In the genomic region with DNA sequence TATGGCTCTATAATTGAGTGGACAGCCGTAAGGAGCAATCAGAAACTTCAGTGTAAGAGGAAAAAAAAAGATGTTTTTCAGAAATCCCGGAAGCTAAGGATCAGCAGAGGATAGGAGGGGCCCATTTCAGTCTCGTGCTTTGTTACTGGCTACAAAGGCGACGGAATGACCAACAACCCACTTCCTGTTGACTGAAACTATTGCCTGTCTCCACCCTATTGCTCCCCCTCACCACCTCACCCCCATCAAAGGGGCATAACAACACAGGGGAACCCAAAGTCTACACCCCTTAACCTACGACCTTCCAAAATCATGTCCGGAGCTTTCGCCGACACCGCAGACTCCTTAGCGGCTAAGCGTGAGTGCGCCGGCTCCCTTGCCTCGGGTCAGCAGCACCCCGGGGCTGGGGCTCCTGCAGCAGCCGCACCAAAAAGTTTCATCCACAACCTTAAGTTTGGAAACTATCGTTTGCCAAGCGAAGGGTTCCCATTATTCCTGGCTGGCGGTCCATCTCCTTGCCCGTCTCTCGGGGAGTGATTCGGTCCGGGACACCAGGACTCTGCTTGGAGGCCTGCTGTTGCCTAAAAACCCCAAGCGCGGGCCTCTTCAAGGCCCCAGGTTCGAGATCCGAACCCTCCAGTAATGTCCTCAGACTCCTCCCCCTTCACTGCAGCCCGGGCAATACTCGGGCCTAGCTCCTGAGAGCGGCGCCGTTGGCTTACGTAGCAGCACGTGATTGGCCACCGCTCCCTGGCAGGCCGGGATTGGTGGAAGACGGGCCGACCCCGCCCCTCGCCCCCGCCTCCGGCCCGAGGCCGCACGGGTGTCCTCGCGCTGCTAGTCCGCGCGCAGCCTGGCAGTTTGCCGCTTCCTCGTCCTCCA, we compare ENCODE assay signal across 1 cellular context.
A peak's percentile ranks its signal among the peaks of the same experiment; 100 is the strongest.
TF ChIP-seq lines count a peak whose summit lies in the region.

Gene TPP2 (plus strand): TSS at position 840 of the 882 bp plus-strand sequence. CDS start 53 bp downstream, outside the sequence.

TF ChIP-seq in HepG2, 621 proteins besides CTCF, POLR2A, EP300 and RAD21 (continued from another document and continues in another):
- TF ChIP-seq SNAPC4 (CRISPR knock-in tag; IDR thresholded peaks at IDR 0.05) (0 out of 2 replicates have a peak, but pooled peaks have one; percentile 63), ZNF275 (CRISPR knock-in tag; IDR thresholded peaks at IDR 0.05; ENCODE audit: borderline replicate concordance) (no peak), ZBTB46 (CRISPR knock-in tag; IDR thresholded peaks at IDR 0.05; ENCODE audit: borderline replicate concordance) (no peak), JUN (CRISPR knock-in tag; IDR thresholded peaks at IDR 0.05) (no peak), ZNF816 (CRISPR knock-in tag; IDR thresholded peaks at IDR 0.05; ENCODE audit: borderline replicate concordance) (no peak), ZNF670 (CRISPR knock-in tag; IDR thresholded peaks at IDR 0.05; ENCODE audit: borderline replicate concordance) (peak; percentile 74), KMT2B (CRISPR knock-in tag; IDR thresholded peaks at IDR 0.05) (peak; percentile 82), ZNF781 (CRISPR knock-in tag; IDR thresholded peaks at IDR 0.05; ENCODE audit: borderline replicate concordance, not compliant biosample characterization) (peak; percentile 70), DNMT1 (CRISPR knock-in tag; IDR thresholded peaks at IDR 0.05) (no peak), ZFY (CRISPR knock-in tag; IDR thresholded peaks at IDR 0.05) (peak; percentile 95), CERS6 (CRISPR knock-in tag; IDR thresholded peaks at IDR 0.05) (no peak), NRL (CRISPR knock-in tag; IDR thresholded peaks at IDR 0.05; ENCODE audit: borderline replicate concordance) (peak; percentile 74), RXRA (CRISPR knock-in tag; IDR thresholded peaks at IDR 0.05) (no peak), ZNF558 (CRISPR knock-in tag; IDR thresholded peaks at IDR 0.05; ENCODE audit: borderline replicate concordance) (peak; percentile 80; the same call in 1 of the 2 replicates), AKNA (CRISPR knock-in tag; IDR thresholded peaks at IDR 0.05; ENCODE audit: borderline replicate concordance) (no peak), ZEB1 (IDR thresholded peaks at IDR 0.05; ENCODE audit: insufficient replicate concordance, low read depth) (peak; percentile 27), ZFP82 (CRISPR knock-in tag; IDR thresholded peaks at IDR 0.05; ENCODE audit: borderline replicate concordance) (peak; percentile 77; the same call in 1 of the 2 replicates), NCOA2 (CRISPR knock-in tag; IDR thresholded peaks at IDR 0.05) (peak; percentile 8; the same call in 1 of the 2 replicates), ZNF281 (CRISPR knock-in tag; IDR thresholded peaks at IDR 0.05; ENCODE audit: borderline replicate concordance) (no peak)
- TF ChIP-seq, protein P1, sequence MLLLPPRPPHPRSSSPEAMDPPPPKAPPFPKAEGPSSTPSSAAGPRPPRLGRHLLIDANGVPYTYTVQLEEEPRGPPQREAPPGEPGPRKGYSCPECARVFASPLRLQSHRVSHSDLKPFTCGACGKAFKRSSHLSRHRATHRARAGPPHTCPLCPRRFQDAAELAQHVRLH (CRISPR knock-in tag; IDR thresholded peaks at IDR 0.05; ENCODE audit: borderline replicate concordance, low read depth): peak; percentile 55; the same call in 1 of the 2 replicates
- TF ChIP-seq, protein P2, sequence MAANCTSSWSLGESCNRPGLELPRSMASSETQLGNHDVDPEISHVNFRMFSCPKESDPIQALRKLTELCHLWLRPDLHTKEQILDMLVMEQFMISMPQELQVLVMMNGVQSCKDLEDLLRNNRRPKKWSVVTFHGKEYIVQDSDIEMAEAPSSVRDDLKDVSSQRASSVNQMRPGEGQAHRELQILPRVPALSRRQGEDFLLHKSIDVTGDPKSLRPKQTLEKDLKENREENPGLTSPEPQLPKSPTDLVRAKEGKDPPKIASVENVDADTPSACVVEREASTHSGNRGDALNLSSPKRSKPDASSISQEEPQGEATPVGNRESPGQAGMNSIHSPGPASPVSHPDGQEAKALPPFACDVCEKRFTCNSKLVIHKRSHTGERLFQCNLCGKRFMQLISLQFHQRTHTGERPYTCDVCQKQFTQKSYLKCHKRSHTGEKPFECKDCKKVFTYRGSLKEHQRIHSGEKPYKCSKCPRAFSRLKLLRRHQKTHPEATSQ (CRISPR knock-in tag; IDR thresholded peaks at IDR 0.05; ENCODE audit: borderline replicate concordance): no peak
- TF ChIP-seq, protein P3, sequence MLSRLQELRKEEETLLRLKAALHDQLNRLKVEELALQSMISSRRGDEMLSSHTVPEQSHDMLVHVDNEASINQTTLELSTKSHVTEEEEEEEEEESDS (CRISPR knock-in tag; IDR thresholded peaks at IDR 0.05; ENCODE audit: borderline replicate concordance): no peak
- TF ChIP-seq, protein P4, sequence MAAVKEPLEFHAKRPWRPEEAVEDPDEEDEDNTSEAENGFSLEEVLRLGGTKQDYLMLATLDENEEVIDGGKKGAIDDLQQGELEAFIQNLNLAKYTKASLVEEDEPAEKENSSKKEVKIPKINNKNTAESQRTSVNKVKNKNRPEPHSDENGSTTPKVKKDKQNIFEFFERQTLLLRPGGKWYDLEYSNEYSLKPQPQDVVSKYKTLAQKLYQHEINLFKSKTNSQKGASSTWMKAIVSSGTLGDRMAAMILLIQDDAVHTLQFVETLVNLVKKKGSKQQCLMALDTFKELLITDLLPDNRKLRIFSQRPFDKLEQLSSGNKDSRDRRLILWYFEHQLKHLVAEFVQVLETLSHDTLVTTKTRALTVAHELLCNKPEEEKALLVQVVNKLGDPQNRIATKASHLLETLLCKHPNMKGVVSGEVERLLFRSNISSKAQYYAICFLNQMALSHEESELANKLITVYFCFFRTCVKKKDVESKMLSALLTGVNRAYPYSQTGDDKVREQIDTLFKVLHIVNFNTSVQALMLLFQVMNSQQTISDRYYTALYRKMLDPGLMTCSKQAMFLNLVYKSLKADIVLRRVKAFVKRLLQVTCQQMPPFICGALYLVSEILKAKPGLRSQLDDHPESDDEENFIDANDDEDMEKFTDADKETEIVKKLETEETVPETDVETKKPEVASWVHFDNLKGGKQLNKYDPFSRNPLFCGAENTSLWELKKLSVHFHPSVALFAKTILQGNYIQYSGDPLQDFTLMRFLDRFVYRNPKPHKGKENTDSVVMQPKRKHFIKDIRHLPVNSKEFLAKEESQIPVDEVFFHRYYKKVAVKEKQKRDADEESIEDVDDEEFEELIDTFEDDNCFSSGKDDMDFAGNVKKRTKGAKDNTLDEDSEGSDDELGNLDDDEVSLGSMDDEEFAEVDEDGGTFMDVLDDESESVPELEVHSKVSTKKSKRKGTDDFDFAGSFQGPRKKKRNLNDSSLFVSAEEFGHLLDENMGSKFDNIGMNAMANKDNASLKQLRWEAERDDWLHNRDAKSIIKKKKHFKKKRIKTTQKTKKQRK (IDR thresholded peaks at IDR 0.05; ENCODE audit: low read length): no peak
